1 cellular context compared by ENCODE assay signal in genomic region chr1:25927541-25928265, GRCh38.
TF ChIP-seq lines count a peak whose summit lies in the region.

No MANE protein-coding gene starts in this region.

TF ChIP-seq in SK-N-SH treated with all-trans-retinoic acid at 6 μM for 48 hours, 23 proteins besides CTCF, POLR2A, EP300 and RAD21 (continued from another document):
- TF ChIP-seq CREB5 (CRISPR knock-in tag; IDR thresholded peaks at IDR 0.05; ENCODE audit: low read depth) (no peak), ZNF565 (CRISPR knock-in tag; conservative IDR thresholded peaks at IDR 0.05; ENCODE audit: low read depth) (no peak), ARNTL (CRISPR knock-in tag; IDR thresholded peaks at IDR 0.05; ENCODE audit: borderline replicate concordance, low read depth) (no peak), PATZ1 (CRISPR knock-in tag; IDR thresholded peaks at IDR 0.05; ENCODE audit: borderline replicate concordance) (no peak)
